28 cellular contexts compared by ENCODE assay signal in genomic region chr16:21071741-21072140, GRCh38.
"Had no signal": no experiment of that assay in that cellular context is flagged by ENCODE, and none has a peak within 500 bp of the region (broad histone marks: within the 10 kb centered on the region; RNA-seq: fewer than 3 reads in every experiment).

No MANE protein-coding gene starts in this region.

- H3K27ac Mint-ChIP-seq: activated CD4-positive, alpha-beta memory T cell treated with anti-CD3 and anti-CD28 coated beads for 36 hours; activated CD4-positive, alpha-beta T cell treated with anti-CD3 and anti-CD28 coated beads for 36 hours; activated CD4-positive, alpha-beta T cell treated with anti-CD3 and anti-CD28 coated beads, Interleukin-2, amount 10 ng/mL, durations not matched to agents 24 days and 14 days; activated CD8-positive, alpha-beta memory T cell treated with anti-CD3 and anti-CD28 coated beads, Interleukin-2, amount 10 ng/mL, durations not matched to agents 7 days and 5 days; activated CD8-positive, alpha-beta T cell treated with anti-CD3 and anti-CD28 coated beads, Interleukin-2, amount 10 ng/mL, durations not matched to agents 7 days and 5 days; activated naive CD8-positive, alpha-beta T cell; activated T-helper 17 cell treated with anti-CD3 and anti-CD28 coated beads, Interleukin-2, amount 50 U/mL, for 72 hours; dendritic cell treated with granulocyte-macrophage colony-stimulating factor and Interleukin-4, amounts not matched to agents 40 ng/mL and 50 ng/mL, for 4 days; endodermal cell had no signal

- DNase-seq: activated CD4-positive, alpha-beta memory T cell treated with anti-CD3 and anti-CD28 coated beads for 36 hours; activated CD4-positive, alpha-beta T cell treated with anti-CD3 and anti-CD28 coated beads for 36 hours; activated CD4-positive, alpha-beta T cell treated with anti-CD3 and anti-CD28 coated beads, Interleukin-2, amount 10 ng/mL, durations not matched to agents 24 days and 14 days; activated CD4-positive, CD25-positive, alpha-beta regulatory T cell; activated CD4-positive, CD25-positive, alpha-beta regulatory T cell treated with anti-CD3 and anti-CD28 coated beads, Interleukin-2, amount 50 U/mL, for 72 hours; activated CD8-positive, alpha-beta memory T cell treated with anti-CD3 and anti-CD28 coated beads, Interleukin-2, amount 10 ng/mL, durations not matched to agents 7 days and 5 days; activated CD8-positive, alpha-beta T cell treated with anti-CD3 and anti-CD28 coated beads, Interleukin-2, amount 10 ng/mL, durations not matched to agents 7 days and 5 days; activated effector memory CD4-positive, alpha-beta T cell treated with Interleukin-2 at 50 U/mL for 16 hours; activated gamma-delta T cell treated with Interleukin-2 at 50 U/mL for 16 hours; activated naive CD4-positive, alpha-beta T cell treated with anti-CD3 and anti-CD28 coated beads, Interleukin-2, amount 50 U/mL, for 16 hours; activated naive CD4-positive, alpha-beta T cell treated with Interleukin-2 at 50 U/mL for 16 hours; activated T-cell treated with anti-CD3 and anti-CD28 coated beads, Interleukin-2, amount 50 U/mL, for 4 hours; amniotic stem cell; anterior cingulate cortex; brain microvascular endothelial cell; central memory CD4-positive, alpha-beta T cell; cerebellar nuclear complex; dorsolateral prefrontal cortex; effector memory CD4-positive, alpha-beta T cell; endodermal cell; erythroblast; head of caudate nucleus; T-helper 2 cell had no signal

- H3K27me3 ChIP-seq: brain microvascular endothelial cell, esophagus muscularis mucosa had no signal

- H3K36me3 ChIP-seq: brain microvascular endothelial cell, esophagus muscularis mucosa had no signal

- H3K4me3 Mint-ChIP-seq: activated CD4-positive, alpha-beta memory T cell treated with anti-CD3 and anti-CD28 coated beads for 36 hours; activated CD4-positive, alpha-beta T cell treated with anti-CD3 and anti-CD28 coated beads for 36 hours; activated CD4-positive, alpha-beta T cell treated with anti-CD3 and anti-CD28 coated beads, Interleukin-2, amount 10 ng/mL, durations not matched to agents 24 days and 14 days; activated CD8-positive, alpha-beta memory T cell treated with anti-CD3 and anti-CD28 coated beads, Interleukin-2, amount 10 ng/mL, durations not matched to agents 7 days and 5 days; activated CD8-positive, alpha-beta T cell treated with anti-CD3 and anti-CD28 coated beads, Interleukin-2, amount 10 ng/mL, durations not matched to agents 7 days and 5 days; activated naive CD8-positive, alpha-beta T cell; activated T-cell treated with anti-CD3 and anti-CD28 coated beads, Interleukin-2, amount 50 U/mL, for 4 hours; activated T-helper 17 cell treated with anti-CD3 and anti-CD28 coated beads, Interleukin-2, amount 50 U/mL, for 72 hours; dendritic cell treated with granulocyte-macrophage colony-stimulating factor and Interleukin-4, amounts not matched to agents 40 ng/mL and 50 ng/mL, for 4 days; endodermal cell had no signal

- H3K36me3 Mint-ChIP-seq: activated CD4-positive, alpha-beta memory T cell treated with anti-CD3 and anti-CD28 coated beads for 36 hours; activated CD8-positive, alpha-beta memory T cell treated with anti-CD3 and anti-CD28 coated beads, Interleukin-2, amount 10 ng/mL, durations not matched to agents 7 days and 5 days; activated naive CD8-positive, alpha-beta T cell had no signal

- H3K4me1 Mint-ChIP-seq: activated CD4-positive, alpha-beta T cell treated with anti-CD3 and anti-CD28 coated beads for 36 hours; activated CD4-positive, alpha-beta T cell treated with anti-CD3 and anti-CD28 coated beads, Interleukin-2, amount 10 ng/mL, durations not matched to agents 24 days and 14 days; activated CD8-positive, alpha-beta memory T cell treated with anti-CD3 and anti-CD28 coated beads, Interleukin-2, amount 10 ng/mL, durations not matched to agents 7 days and 5 days; activated T-helper 17 cell treated with anti-CD3 and anti-CD28 coated beads, Interleukin-2, amount 50 U/mL, for 72 hours; endodermal cell had no signal

- H3K4me1 ChIP-seq: esophagus muscularis mucosa had no signal

- H3K9me3 Mint-ChIP-seq: activated CD4-positive, alpha-beta memory T cell treated with anti-CD3 and anti-CD28 coated beads for 36 hours; activated CD4-positive, alpha-beta T cell treated with anti-CD3 and anti-CD28 coated beads, Interleukin-2, amount 10 ng/mL, durations not matched to agents 24 days and 14 days; activated T-cell treated with anti-CD3 and anti-CD28 coated beads, Interleukin-2, amount 50 U/mL, for 4 hours; activated T-helper 17 cell treated with anti-CD3 and anti-CD28 coated beads, Interleukin-2, amount 50 U/mL, for 72 hours; dendritic cell treated with granulocyte-macrophage colony-stimulating factor and Interleukin-4, amounts not matched to agents 40 ng/mL and 50 ng/mL, for 4 days had no signal

- H3K9me3 ChIP-seq: esophagus muscularis mucosa had no signal

- H3K4me3 ChIP-seq: coronary artery, dorsolateral prefrontal cortex, esophagus muscularis mucosa had no signal

- H3K27ac ChIP-seq: brain microvascular endothelial cell, coronary artery, dorsolateral prefrontal cortex, esophagus muscularis mucosa had no signal

- H3K27me3 Mint-ChIP-seq: activated CD4-positive, alpha-beta memory T cell treated with anti-CD3 and anti-CD28 coated beads for 36 hours; activated CD4-positive, alpha-beta T cell treated with anti-CD3 and anti-CD28 coated beads for 36 hours; activated CD4-positive, alpha-beta T cell treated with anti-CD3 and anti-CD28 coated beads, Interleukin-2, amount 10 ng/mL, durations not matched to agents 24 days and 14 days; activated CD8-positive, alpha-beta memory T cell treated with anti-CD3 and anti-CD28 coated beads, Interleukin-2, amount 10 ng/mL, durations not matched to agents 7 days and 5 days; activated naive CD8-positive, alpha-beta T cell; activated T-helper 17 cell treated with anti-CD3 and anti-CD28 coated beads, Interleukin-2, amount 50 U/mL, for 72 hours; dendritic cell treated with granulocyte-macrophage colony-stimulating factor and Interleukin-4, amounts not matched to agents 40 ng/mL and 50 ng/mL, for 4 days had no signal
